ENCODE assay signal across 1 cellular context in genomic region chr3:46417841-46418611, GRCh38.
A peak's percentile ranks its signal among the peaks of the same experiment; 100 is the strongest.
TF ChIP-seq lines count a peak whose summit lies in the region.

No MANE protein-coding gene starts in this region.

TF ChIP-seq in H1, 55 proteins besides CTCF, POLR2A, EP300 and RAD21:
- no peak for TF ChIP-seq SP2 (IDR thresholded peaks at IDR 0.05; ENCODE audit: low read length)
- TF ChIP-seq MAX (IDR thresholded peaks at IDR 0.05) = peak; percentile 37; the same call in 1 of the 2 replicates
- peak; percentile 60; the same call in 1 of the 2 replicates for TF ChIP-seq TEAD4 (IDR thresholded peaks at IDR 0.05; ENCODE audit: low read depth, low read length)
